10 cellular contexts compared by ENCODE assay signal in the genomic region with DNA sequence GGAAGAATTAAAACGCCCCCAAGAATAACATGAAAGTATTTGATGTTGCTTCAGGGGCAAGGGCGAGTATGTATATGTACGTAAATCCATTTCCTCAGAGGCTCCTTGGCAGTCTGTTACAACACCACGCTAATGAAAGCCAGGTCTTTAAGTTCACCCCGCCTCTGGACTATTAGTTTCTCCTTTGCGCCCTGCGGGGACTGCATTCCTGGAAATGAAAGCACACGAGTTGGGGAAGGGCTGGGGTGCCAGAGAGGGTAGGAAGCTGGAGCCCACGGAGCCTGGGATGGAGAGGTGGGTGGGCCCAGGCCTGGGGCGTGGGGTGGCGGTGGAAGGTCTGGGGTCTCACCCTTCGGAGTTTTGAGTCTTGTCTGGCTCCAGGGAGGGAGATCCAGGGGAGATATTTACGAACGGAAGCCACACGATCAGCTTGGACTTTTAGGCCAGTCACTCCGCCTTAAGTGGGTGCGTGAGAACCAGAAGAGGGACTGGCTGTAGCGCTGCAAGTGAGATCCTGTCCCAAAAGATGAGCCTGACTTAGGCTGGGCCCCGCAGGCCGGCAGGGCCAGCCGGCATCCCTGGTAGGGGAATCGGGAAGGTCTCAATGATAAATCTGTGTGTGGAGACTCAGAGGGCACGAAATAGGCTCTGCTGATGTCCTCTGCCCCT. TPM values are rescaled to one million over a fixed set of nuclear protein-coding genes. Genes with fewer than 3 reads are reported as not detected.
A peak's percentile ranks its signal among the peaks of the same experiment; 100 is the strongest.
DNase-seq lines count a peak whose midpoint lies in the region; ATAC-seq and TF ChIP-seq lines count a peak whose summit lies in the region.
"Had no signal": no experiment of that assay in that cellular context is flagged by ENCODE, and none has a peak within 500 bp of the region (broad histone marks: within the 10 kb centered on the region; RNA-seq: fewer than 3 reads in every experiment).

No MANE protein-coding gene starts in this region.

- H3K9me3 ChIP-seq in SK-N-SH, result no peaks in the 10 kb centered on the region

- ATAC-seq in SK-N-SH treated with all-trans-retinoic acid at 6 μM for 48 hours, result no peak
- ATAC-seq in activated naive CD8-positive, alpha-beta T cell treated with anti-CD3 and anti-CD28 coated beads, Interleukin-2, amount 50 U/mL, for 24 hours, result no peak
- no peak for ATAC-seq in stimulated activated memory B cell treated with anti-CD40 and anti-IgM and Interleukin-4, amounts not matched to agents 10 μg/mL and 1 μg/mL and 100 μg/mL, for 72 hours

- H3K9me2 ChIP-seq in SK-N-SH, result no peaks in the 10 kb centered on the region

- H3K36me3 Mint-ChIP-seq in activated naive CD8-positive, alpha-beta T cell treated with anti-CD3 and anti-CD28 coated beads, Interleukin-2, amount 50 U/mL, for 24 hours (ENCODE audit: low read depth), result no peaks in the 10 kb centered on the region
- no peaks in the 10 kb centered on the region for H3K36me3 Mint-ChIP-seq in stimulated activated memory B cell treated with anti-CD40 and anti-IgM and Interleukin-4, amounts not matched to agents 10 μg/mL and 1 μg/mL and 100 μg/mL, for 72 hours

- peak overlapping the region; percentile 66 for H3K4me3 Mint-ChIP-seq in activated naive CD8-positive, alpha-beta T cell treated with anti-CD3 and anti-CD28 coated beads, Interleukin-2, amount 50 U/mL, for 24 hours
- peak overlapping the region; percentile 95 for H3K4me3 Mint-ChIP-seq in stimulated activated memory B cell treated with anti-CD40 and anti-IgM and Interleukin-4, amounts not matched to agents 10 μg/mL and 1 μg/mL and 100 μg/mL, for 72 hours

- no peak overlapping the region for H3K9ac ChIP-seq in SK-N-SH

- no peaks in the 10 kb centered on the region for H3K9me3 Mint-ChIP-seq in activated naive CD8-positive, alpha-beta T cell treated with anti-CD3 and anti-CD28 coated beads, Interleukin-2, amount 50 U/mL, for 24 hours
- no peaks in the 10 kb centered on the region for H3K9me3 Mint-ChIP-seq in stimulated activated memory B cell treated with anti-CD40 and anti-IgM and Interleukin-4, amounts not matched to agents 10 μg/mL and 1 μg/mL and 100 μg/mL, for 72 hours

- H3K27ac ChIP-seq in SK-N-SH (ENCODE audit: low read depth in 2 of 2, low read length in 1 of 2), result no peak overlapping the region
- H3K27ac ChIP-seq: 22Rv1 had no signal

- no peak overlapping the region for H3K4me3 ChIP-seq in SK-N-SH (ENCODE audit: low read depth in 2 of 2, low read length in 1 of 2)

- no peak for TF ChIP-seq EP300 in SK-N-SH (IDR thresholded peaks at IDR 0.05; ENCODE audit: borderline replicate concordance in 1 of 2, low read depth in 1 of 2, low read length in 1 of 2)

- no peaks in the 10 kb centered on the region for H3K27me3 Mint-ChIP-seq in activated naive CD8-positive, alpha-beta T cell treated with anti-CD3 and anti-CD28 coated beads, Interleukin-2, amount 50 U/mL, for 24 hours
- no peaks in the 10 kb centered on the region for H3K27me3 Mint-ChIP-seq in stimulated activated memory B cell treated with anti-CD40 and anti-IgM and Interleukin-4, amounts not matched to agents 10 μg/mL and 1 μg/mL and 100 μg/mL, for 72 hours

- CTCF ChIA-PET in SK-N-SH (lab: Yijun Ruan, JAX), result interaction anchor here (0.5 to 2.3 kb wide), 28 partner anchors 8 to 1165 kb away, joined by 3 to 14 read pairs (median 4); no protein-coding TSS in a partner anchor

- no peak overlapping the region for H3K4me2 ChIP-seq in SK-N-SH

- H3F3A ChIP-seq in SK-N-SH (replicated peaks; ENCODE audit: insufficient read depth), result peaks cover 7% of the 10 kb centered on the region

- peak overlapping the region; percentile 25 for H3K27ac Mint-ChIP-seq in activated naive CD8-positive, alpha-beta T cell treated with anti-CD3 and anti-CD28 coated beads, Interleukin-2, amount 50 U/mL, for 24 hours
- H3K27ac Mint-ChIP-seq in stimulated activated memory B cell treated with anti-CD40 and anti-IgM and Interleukin-4, amounts not matched to agents 10 μg/mL and 1 μg/mL and 100 μg/mL, for 72 hours, result peak overlapping the region; percentile 98

- 91% methylated on average over 20 of the region's 23 CpGs for WGBS in SK-N-SH (ENCODE audit: low lambda C conversion rate)

- no peak for TF ChIP-seq CTCF in SK-N-SH (IDR thresholded peaks at IDR 0.05)

- peaks cover 5% of the 10 kb centered on the region for H3K79me2 ChIP-seq in SK-N-SH (ENCODE audit: insufficient read depth)

- no peak overlapping the region for H2AFZ ChIP-seq in SK-N-SH (ENCODE audit: low read depth)

- no peak for TF ChIP-seq RAD21 in SK-N-SH (IDR thresholded peaks at IDR 0.05; ENCODE audit: low read length)

- peaks cover 19% of the 10 kb centered on the region for H3K4me1 Mint-ChIP-seq in activated naive CD8-positive, alpha-beta T cell treated with anti-CD3 and anti-CD28 coated beads, Interleukin-2, amount 50 U/mL, for 24 hours
- H3K4me1 Mint-ChIP-seq in stimulated activated memory B cell treated with anti-CD40 and anti-IgM and Interleukin-4, amounts not matched to agents 10 μg/mL and 1 μg/mL and 100 μg/mL, for 72 hours, result peaks cover 24% of the 10 kb centered on the region

- no peaks in the 10 kb centered on the region for H4K20me1 ChIP-seq in SK-N-SH (ENCODE audit: insufficient read depth)

- POLR2A ChIA-PET in SK-N-SH (lab: Yijun Ruan, JAX), result no interaction called here

- DNase-seq in SK-N-SH, result peak; percentile 20
- no peak for DNase-seq in activated naive CD8-positive, alpha-beta T cell treated with anti-CD3 and anti-CD28 coated beads, Interleukin-2, amount 50 U/mL, for 24 hours
- peak; percentile 21 for DNase-seq in iPS-NIHi11 (ENCODE audit: low spot score)
- DNase-seq in occipital lobe (lab: John Stamatoyannopoulos, UW), result no peak
- no peak for DNase-seq in UCSD-AML1 (lab: John Stamatoyannopoulos, UW; ENCODE audit: unreplicated experiment)
- no peak for DNase-seq in glomerular visceral epithelial cell (ENCODE audit: extremely low spot score)
- DNase-seq: NCI-H774 had no signal

- H3K36me3 ChIP-seq in SK-N-SH (replicated peaks in 1 of 2; ENCODE audit: control insufficient read depth in 1 of 2, insufficient read depth in 2 of 2, low read length in 1 of 2), result no peaks in the 10 kb centered on the region

- H3K27me3 ChIP-seq in SK-N-SH (ENCODE audit: insufficient read depth), result no peaks in the 10 kb centered on the region

- H3K4me1 ChIP-seq in SK-N-SH (ENCODE audit: control insufficient read depth in 1 of 2, insufficient read depth in 2 of 2, low read depth in 1 of 2, low read length in 1 of 2), result peaks cover 0 to 3% of the 10 kb centered on the region in 2 experiments; a peak in 2 of 4 replicates

TF ChIP-seq in SK-N-SH, 30 proteins besides CTCF, POLR2A, EP300 and RAD21 (continues in another document):
- TF ChIP-seq CHD2 (IDR thresholded peaks at IDR 0.05; ENCODE audit: low read length, partially characterized antibody) (no peak), NFIC (IDR thresholded peaks at IDR 0.05; ENCODE audit: borderline replicate concordance) (no peak), FOSL2 (IDR thresholded peaks at IDR 0.05; ENCODE audit: borderline replicate concordance, low read depth) (no peak), MEF2A (IDR thresholded peaks at IDR 0.05; ENCODE audit: borderline replicate concordance, low read depth) (no peak), RFX5 (IDR thresholded peaks at IDR 0.05; ENCODE audit: low read length) (no peak), MXI1 (IDR thresholded peaks at IDR 0.05; ENCODE audit: low read depth, low read length) (no peak), ELF1 (IDR thresholded peaks at IDR 0.05) (no peak), EZH2phosphoT487 (IDR thresholded peaks at IDR 0.05; ENCODE audit: borderline replicate concordance, low read depth) (no peak), RCOR1 (IDR thresholded peaks at IDR 0.05; ENCODE audit: low read length) (no peak)
- TF ChIP-seq, protein P1, sequence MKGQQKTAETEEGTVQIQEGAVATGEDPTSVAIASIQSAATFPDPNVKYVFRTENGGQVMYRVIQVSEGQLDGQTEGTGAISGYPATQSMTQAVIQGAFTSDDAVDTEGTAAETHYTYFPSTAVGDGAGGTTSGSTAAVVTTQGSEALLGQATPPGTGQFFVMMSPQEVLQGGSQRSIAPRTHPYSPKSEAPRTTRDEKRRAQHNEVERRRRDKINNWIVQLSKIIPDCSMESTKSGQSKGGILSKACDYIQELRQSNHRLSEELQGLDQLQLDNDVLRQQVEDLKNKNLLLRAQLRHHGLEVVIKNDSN (IDR thresholded peaks at IDR 0.05; ENCODE audit: borderline replicate concordance, low read depth), result no peak
- TF ChIP-seq, protein P2, sequence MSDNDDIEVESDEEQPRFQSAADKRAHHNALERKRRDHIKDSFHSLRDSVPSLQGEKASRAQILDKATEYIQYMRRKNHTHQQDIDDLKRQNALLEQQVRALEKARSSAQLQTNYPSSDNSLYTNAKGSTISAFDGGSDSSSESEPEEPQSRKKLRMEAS (IDR thresholded peaks at IDR 0.05; ENCODE audit: low read depth), result no peak

TF ChIP-seq in SK-N-SH treated with all-trans-retinoic acid at 6 μM for 48 hours, 23 proteins besides CTCF, POLR2A, EP300 and RAD21 (continues in another document):
- TF ChIP-seq ZFP30 (CRISPR knock-in tag; IDR thresholded peaks at IDR 0.05), result no peak
- TF ChIP-seq, protein P3, sequence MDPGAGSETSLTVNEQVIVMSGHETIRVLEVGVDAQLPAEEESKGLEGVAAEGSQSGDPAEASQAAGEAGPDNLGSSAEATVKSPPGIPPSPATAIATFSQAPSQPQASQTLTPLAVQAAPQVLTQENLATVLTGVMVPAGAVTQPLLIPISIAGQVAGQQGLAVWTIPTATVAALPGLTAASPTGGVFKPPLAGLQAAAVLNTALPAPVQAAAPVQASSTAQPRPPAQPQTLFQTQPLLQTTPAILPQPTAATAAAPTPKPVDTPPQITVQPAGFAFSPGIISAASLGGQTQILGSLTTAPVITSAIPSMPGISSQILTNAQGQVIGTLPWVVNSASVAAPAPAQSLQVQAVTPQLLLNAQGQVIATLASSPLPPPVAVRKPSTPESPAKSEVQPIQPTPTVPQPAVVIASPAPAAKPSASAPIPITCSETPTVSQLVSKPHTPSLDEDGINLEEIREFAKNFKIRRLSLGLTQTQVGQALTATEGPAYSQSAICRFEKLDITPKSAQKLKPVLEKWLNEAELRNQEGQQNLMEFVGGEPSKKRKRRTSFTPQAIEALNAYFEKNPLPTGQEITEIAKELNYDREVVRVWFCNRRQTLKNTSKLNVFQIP (CRISPR knock-in tag; IDR thresholded peaks at IDR 0.05; ENCODE audit: borderline replicate concordance, low read depth), result no peak

RNA-seq across cellular contexts. Expression of a gene that starts 1.6 kb away (rescaled TPM):
- polyA plus RNA-seq in SK-N-SH (2012; rRNA removed), result 0.85 and 1.1 TPM in 2 replicates
- 1.3 TPM in 2 replicates for polyA plus RNA-seq in SK-N-SH (2012; cell fraction: cytosol; rRNA removed)
- polyA plus RNA-seq in SK-N-SH (2012; cell fraction: nucleus; rRNA removed), result 0.83 and 1.0 TPM in 2 replicates
- 128 TPM for total RNA-seq in occipital lobe

Comparison
In these comparisons a context has a peak if more than half of its experiments do, and no peak if none do; other contexts are left out.
1. DNase-seq: peak in SK-N-SH (single experiment) and iPS-NIHi11 (single experiment); none in activated naive CD8-positive, alpha-beta T cell treated with anti-CD3 and anti-CD28 coated beads, Interleukin-2, amount 50 U/mL, for 24 hours (single experiment), occipital lobe (single experiment), UCSD-AML1 (single experiment) and glomerular visceral epithelial cell (single experiment).